In genomic region chr21:33860332-33860879, GRCh38 we compare ENCODE assay signal across 22 cellular contexts. TPM values are rescaled to one million over a fixed set of nuclear protein-coding genes. Genes with fewer than 3 reads are reported as not detected.
DNase-seq lines count a peak whose midpoint lies in the region; ATAC-seq, FAIRE-seq and TF ChIP-seq lines count a peak whose summit lies in the region.
"Had no signal": no experiment of that assay in that cellular context is flagged by ENCODE, and none has a peak within 500 bp of the region (broad histone marks: within the 10 kb centered on the region; RNA-seq: fewer than 3 reads in every experiment).

No MANE protein-coding gene starts in this region.

- H3K27ac ChIP-seq in HepG2 (ENCODE audit: extremely low read length, insufficient read depth, low read length) (no peak overlapping the region), right lobe of liver (no peak overlapping the region), K562 (ENCODE audit: extremely low read depth, low read depth, low read length) (no peak overlapping the region), kidney (ENCODE audit: low read depth in 2 of 2, low read length in 2 of 2) (no peak overlapping the region), upper lobe of right lung (no peak overlapping the region)
- H3K27ac ChIP-seq: 22Rv1; A549; BLaER1 treated with 17β-estradiol and CSF1 and Interleukin-3, amounts not matched to agents 10 nM and 100 nM; C4-2B had no signal

- H3K9me3 Mint-ChIP-seq in stimulated activated naive CD8-positive, alpha-beta T cell treated with anti-CD3 and anti-CD28 coated beads, Interleukin-15, amount 100 ng/mL, for 72 hours: no peaks in the 10 kb centered on the region
- H3K9me3 Mint-ChIP-seq: CD4-positive, alpha-beta T cell; CD8-positive, alpha-beta T cell had no signal

- 79% methylated on average over 4 of the region's 8 CpGs for WGBS in HepG2 (ENCODE audit: low lambda C conversion rate)
- WGBS in right lobe of liver (ENCODE audit: insufficient coverage, low coverage, low lambda C conversion rate, missing lambda C conversion rate): 50% methylated on average over 1 of the region's 8 CpGs
- WGBS in K562 (ENCODE audit: insufficient coverage, low coverage, missing lambda C conversion rate): 5% methylated on average over 8 of the region's 8 CpGs

- DNase-seq in HepG2 (ENCODE audit: low spot score): no peak
- no peak for DNase-seq in right lobe of liver
- no peak for DNase-seq in K562 (ENCODE audit: extremely low read depth in 1 of 4, low spot score in 3 of 4)
- DNase-seq in kidney: peak; percentile 48
- peak; percentile 46 for DNase-seq in upper lobe of right lung
- DNase-seq in HEK293T (ENCODE audit: extremely low spot score): no peak
- no peak for DNase-seq in stimulated activated naive CD8-positive, alpha-beta T cell treated with anti-CD3 and anti-CD28 coated beads, Interleukin-15, amount 100 ng/mL, for 72 hours
- DNase-seq: AML-193; Caco-2; Calu3; CD4-positive, alpha-beta T cell; CD8-positive, alpha-beta T cell; DMS79 treated with DMSO at 0.1 percent for 48 hours; GF-D8 had no signal

- no peak for TF ChIP-seq POLR2A in HepG2 (IDR thresholded peaks at IDR 0.05; ENCODE audit: insufficient read depth in 1 of 2, low read depth in 2 of 2, low read length in 2 of 2)
- TF ChIP-seq POLR2A in right lobe of liver (IDR thresholded peaks at IDR 0.05): no peak
- no peak for TF ChIP-seq POLR2A in K562 (conservative IDR thresholded peaks at IDR 0.05)

- no peaks in the 10 kb centered on the region for H3K36me3 ChIP-seq in HepG2 (replicated peaks in 1 of 2; ENCODE audit: control insufficient read depth in 1 of 2, insufficient read depth in 2 of 2, low read length in 2 of 2)
- no peaks in the 10 kb centered on the region for H3K36me3 ChIP-seq in right lobe of liver
- no peaks in the 10 kb centered on the region for H3K36me3 ChIP-seq in K562 (ENCODE audit: control insufficient read depth, insufficient read depth, low read length)
- H3K36me3 ChIP-seq in kidney (ENCODE audit: control insufficient read depth in 1 of 2, insufficient read depth in 2 of 2, low read length in 2 of 2): no peaks in the 10 kb centered on the region
- H3K36me3 ChIP-seq in upper lobe of right lung: no peaks in the 10 kb centered on the region
- H3K36me3 ChIP-seq: BLaER1 treated with 17β-estradiol and CSF1 and Interleukin-3, amounts not matched to agents 10 nM and 100 nM had no signal

- H2AFZ ChIP-seq in HepG2 (ENCODE audit: low read length) (no peak overlapping the region), K562 (ENCODE audit: low read depth, low read length) (no peak overlapping the region)

- no peak overlapping the region for H3K9ac ChIP-seq in HepG2 (ENCODE audit: insufficient read depth, low read depth, low read length)
- H3K9ac ChIP-seq in K562 (ENCODE audit: insufficient read depth in 1 of 2, low read depth in 2 of 2, low read length in 2 of 2): no peak overlapping the region
- no peak overlapping the region for H3K9ac ChIP-seq in kidney (ENCODE audit: low read length in 2 of 2)
- H3K9ac ChIP-seq: BLaER1 treated with 17β-estradiol and CSF1 and Interleukin-3, amounts not matched to agents 10 nM and 100 nM had no signal

- H3K9me1 ChIP-seq in K562 (ENCODE audit: control insufficient read depth, insufficient read depth, low read length): peaks cover 4% of the 10 kb centered on the region

- CTCF ChIA-PET in HepG2 (lab: Yijun Ruan, JAX; ENCODE audit: low intra/inter-chr PET ratio, low total read pairs): no interaction called here
- CTCF ChIA-PET in K562 (lab: Yijun Ruan, JAX; ENCODE audit: low intra/inter-chr PET ratio): no interaction called here
- CTCF ChIA-PET in HEK293T (lab: Yijun Ruan, JAX): no interaction called here

- no peak overlapping the region for H3K27ac Mint-ChIP-seq in stimulated activated naive CD8-positive, alpha-beta T cell treated with anti-CD3 and anti-CD28 coated beads, Interleukin-15, amount 100 ng/mL, for 72 hours
- H3K27ac Mint-ChIP-seq: B cell; CD4-positive, alpha-beta T cell; CD8-positive, alpha-beta T cell had no signal

- no peaks in the 10 kb centered on the region for H3K4me1 Mint-ChIP-seq in stimulated activated naive CD8-positive, alpha-beta T cell treated with anti-CD3 and anti-CD28 coated beads, Interleukin-15, amount 100 ng/mL, for 72 hours
- H3K4me1 Mint-ChIP-seq: B cell had no signal

- H3K9me3 ChIP-seq in HepG2 (ENCODE audit: low read length): no peaks in the 10 kb centered on the region
- H3K9me3 ChIP-seq in right lobe of liver: no peaks in the 10 kb centered on the region
- H3K9me3 ChIP-seq in K562 (replicated peaks; ENCODE audit: control insufficient read depth, insufficient read depth, low read depth, low read length): no peaks in the 10 kb centered on the region
- no peaks in the 10 kb centered on the region for H3K9me3 ChIP-seq in kidney (ENCODE audit: control insufficient read depth in 1 of 2, low read length in 2 of 2)
- H3K9me3 ChIP-seq in upper lobe of right lung: no peaks in the 10 kb centered on the region
- H3K9me3 ChIP-seq: A549; BLaER1 treated with 17β-estradiol and CSF1 and Interleukin-3, amounts not matched to agents 10 nM and 100 nM; Caco-2 had no signal

- intact Hi-C loops in HepG2 (cut with micrococcal nuclease; ENCODE audit: unreplicated experiment) (no loop called here), right lobe of liver (cut with DNase I) (no loop called here), K562 (cut with micrococcal nuclease) (no loop called here), kidney (cut with DNase I) (no loop called here), upper lobe of right lung (cut with DNase I) (no loop called here)

- in situ Hi-C loops in HepG2 (cut with HindIII; ENCODE audit: extremely low pct_ligation_motif_present, low pct_unique_long_range_greater_than_20kb) (no loop called here), K562 (cut with MboI) (no loop called here)

- POLR2A ChIA-PET in HepG2 (lab: Yijun Ruan, JAX): no interaction called here
- POLR2A ChIA-PET in K562 (lab: Yijun Ruan, JAX): interaction anchor here (0.7 kb wide), 1 partner anchor 297 kb away, joined by 3 read pairs; no protein-coding TSS in a partner anchor
- POLR2A ChIA-PET in HEK293T (lab: Yijun Ruan, JAX): no interaction called here

- TF ChIP-seq CTCF in HepG2 (CRISPR knock-in tag; IDR thresholded peaks at IDR 0.05): no peak
- no peak for TF ChIP-seq CTCF in right lobe of liver (IDR thresholded peaks at IDR 0.05)
- no peak for TF ChIP-seq CTCF in K562 (IDR thresholded peaks at IDR 0.05 in 2 of 3, conservative IDR thresholded peaks at IDR 0.05 in 1 of 3; ENCODE audit: insufficient read depth in 2 of 3, low read depth in 1 of 3, low read length in 3 of 3)
- no peak for TF ChIP-seq CTCF in kidney (IDR thresholded peaks at IDR 0.05; ENCODE audit: borderline replicate concordance, extremely low read depth, insufficient read depth)
- no peak for TF ChIP-seq CTCF in upper lobe of right lung (IDR thresholded peaks at IDR 0.05)

- BruUV-seq in HepG2 (replicated peaks; lab: Mats Ljungman, UMichigan) (no TSS peak), K562 (replicated peaks; lab: Mats Ljungman, UMichigan) (no TSS peak)

- H3K27me3 ChIP-seq in HepG2 (ENCODE audit: control insufficient read depth in 1 of 2, insufficient read depth in 2 of 2, low read length in 2 of 2): peaks cover 0 to 25% of the 10 kb centered on the region in 2 experiments; a peak in 4 of 5 replicates
- H3K27me3 ChIP-seq in right lobe of liver: no peaks in the 10 kb centered on the region
- peaks cover 71 to 91% of the 10 kb centered on the region in 2 experiments for H3K27me3 ChIP-seq in K562 (ENCODE audit: control insufficient read depth in 2 of 2, insufficient read depth in 2 of 2, low read length in 2 of 2)
- H3K27me3 ChIP-seq in upper lobe of right lung: no peaks in the 10 kb centered on the region
- H3K27me3 ChIP-seq: BLaER1 treated with 17β-estradiol and CSF1 and Interleukin-3, amounts not matched to agents 10 nM and 100 nM had no signal

- TF ChIP-seq EP300 in HepG2 (IDR thresholded peaks at IDR 0.05; ENCODE audit: low read depth in 2 of 2, low read length in 2 of 2): no peak
- no peak for TF ChIP-seq EP300 in HepG2 (CRISPR knock-in tag; IDR thresholded peaks at IDR 0.05; ENCODE audit: borderline replicate concordance)
- TF ChIP-seq EP300 in K562 (IDR thresholded peaks at IDR 0.05; ENCODE audit: low read length): no peak

- no peaks in the 10 kb centered on the region for H3K79me2 ChIP-seq in HepG2 (ENCODE audit: insufficient read depth, low read length)
- no peaks in the 10 kb centered on the region for H3K79me2 ChIP-seq in K562 (ENCODE audit: control insufficient read depth, insufficient read depth, low read length)

- no peak overlapping the region for H3K4me3 Mint-ChIP-seq in stimulated activated naive CD8-positive, alpha-beta T cell treated with anti-CD3 and anti-CD28 coated beads, Interleukin-15, amount 100 ng/mL, for 72 hours
- H3K4me3 Mint-ChIP-seq: B cell; CD4-positive, alpha-beta T cell; CD8-positive, alpha-beta T cell had no signal

- H3K4me3 ChIP-seq in HepG2 (replicated peaks in 1 of 3; ENCODE audit: insufficient read depth in 1 of 3, low read depth in 2 of 3, low read length in 3 of 3): no peak overlapping the region
- no peak overlapping the region for H3K4me3 ChIP-seq in right lobe of liver
- H3K4me3 ChIP-seq in K562: no peak overlapping the region
- H3K4me3 ChIP-seq in kidney (ENCODE audit: low read length in 2 of 2): no peak overlapping the region
- H3K4me3 ChIP-seq in upper lobe of right lung: no peak overlapping the region
- H3K4me3 ChIP-seq: A549; BLaER1 treated with 17β-estradiol and CSF1 and Interleukin-3, amounts not matched to agents 10 nM and 100 nM had no signal

- peaks cover 12% of the 10 kb centered on the region for H3K4me1 ChIP-seq in HepG2 (ENCODE audit: insufficient read depth, low read length)
- H3K4me1 ChIP-seq in right lobe of liver: no peaks in the 10 kb centered on the region
- peaks cover 0 to 7% of the 10 kb centered on the region in 2 experiments; a peak in 1 of 5 replicates for H3K4me1 ChIP-seq in K562 (replicated peaks in 1 of 2; ENCODE audit: control insufficient read depth in 2 of 2, insufficient read depth in 2 of 2, low read length in 2 of 2)
- no peaks in the 10 kb centered on the region for H3K4me1 ChIP-seq in kidney (ENCODE audit: control insufficient read depth in 1 of 2, insufficient read depth in 1 of 2, low read depth in 1 of 2, low read length in 2 of 2)
- H3K4me1 ChIP-seq in upper lobe of right lung: no peaks in the 10 kb centered on the region
- H3K4me1 ChIP-seq: A549, Caco-2 had no signal

- FAIRE-seq in HepG2 (lab: Jason Lieb, UNC) (no peak), K562 (lab: Jason Lieb, UNC) (no peak), kidney (lab: Jason Lieb, UNC) (no peak)
- FAIRE-seq: A549, G401.6, GM12891 had no signal

- H3K27me3 Mint-ChIP-seq in stimulated activated naive CD8-positive, alpha-beta T cell treated with anti-CD3 and anti-CD28 coated beads, Interleukin-15, amount 100 ng/mL, for 72 hours: no peaks in the 10 kb centered on the region

- H4K20me1 ChIP-seq in HepG2 (ENCODE audit: insufficient read depth, low read length) (no peaks in the 10 kb centered on the region), K562 (replicated peaks; ENCODE audit: control insufficient read depth, insufficient read depth, low read length) (peaks cover 5% of the 10 kb centered on the region)
- H4K20me1 ChIP-seq: BLaER1 treated with 17β-estradiol and CSF1 and Interleukin-3, amounts not matched to agents 10 nM and 100 nM had no signal

- H3K4me2 ChIP-seq in HepG2 (ENCODE audit: low read depth, low read length) (no peak overlapping the region), K562 (ENCODE audit: insufficient read depth, low read length) (no peak overlapping the region)
- H3K4me2 ChIP-seq: A549; BLaER1 treated with 17β-estradiol and CSF1 and Interleukin-3, amounts not matched to agents 10 nM and 100 nM had no signal

- ATAC-seq in HepG2 (no peak), right lobe of liver (no peak), K562 (no peak), upper lobe of right lung (no peak), HG03135 (IDR thresholded peaks at IDR 0.05; ENCODE audit: unreplicated experiment) (no peak)
- ATAC-seq in stimulated activated naive CD8-positive, alpha-beta T cell treated with anti-CD3 and anti-CD28 coated beads, Interleukin-15, amount 100 ng/mL, for 72 hours: no peak
- ATAC-seq: A549; CD8-positive, alpha-beta T cell had no signal

- TF ChIP-seq RAD21 in HepG2 (CRISPR knock-in tag; IDR thresholded peaks at IDR 0.05) (no peak), K562 (CRISPR knock-in tag; conservative IDR thresholded peaks at IDR 0.05 in 1 of 2, IDR thresholded peaks at IDR 0.05 in 1 of 2) (no peak)

RNA-seq across cellular contexts. Expression of gene ATP5PO, which starts 55.2 kb away (rescaled TPM):
- total RNA-seq in HepG2 (2016; rRNA removed; fragmentation: Illumina TruSeq; extraction: Trizol) (256 and 343 TPM in 2 replicates), right lobe of liver (100 to 1,000 TPM in 3 of 6 experiments, 10 to 100 TPM in 3; 87.3 to 191 (median 98.7) TPM), K562 (2014; rRNA removed) (331 and 367 TPM in 2 replicates), K562 (2014; rRNA removed; fragmentation: Illumina TruSeq; extraction: Trizol) (629 and 685 TPM in 2 replicates), K562 (2015; rRNA removed; fragmentation: Illumina TruSeq; extraction: Trizol) (525 and 540 TPM in 2 replicates), K562 (2021) (509 and 580 TPM in 2 replicates), kidney (165 TPM), upper lobe of right lung (107 TPM)
- 164 and 167 TPM in 2 replicates for total RNA-seq in HepG2 (2016; cell fraction: cytosol; rRNA removed; fragmentation: Illumina TruSeq; extraction: Trizol; ENCODE audit: low read depth)
- 249 and 372 TPM in 2 replicates for total RNA-seq in HepG2 (2016; cell fraction: insoluble cytoplasmic fraction; rRNA removed; fragmentation: Illumina TruSeq; extraction: Trizol)
- 151 and 155 TPM in 2 replicates for total RNA-seq in HepG2 (2016; cell fraction: membrane; rRNA removed; fragmentation: Illumina TruSeq; extraction: Trizol)
- total RNA-seq in HepG2 (2016; cell fraction: nucleus; rRNA removed; fragmentation: Illumina TruSeq; extraction: Trizol): 91.7 and 110 TPM in 2 replicates
- polyA plus RNA-seq in HepG2 (2011; rRNA removed) (210 and 297 TPM in 2 replicates), K562 (2011; rRNA removed) (907 and 1,058 TPM in 2 replicates), K562 (2014; fragmentation: Illumina TruSeq; extraction: Trizol) (919 and 926 TPM in 2 replicates), K562 (2014; fragmentation: Nextera tagmentation; extraction: Ambion mirVana) (1,000 to 10,000 TPM; 2,628 to 2,722 TPM), K562 (2014; rRNA removed) (749 and 808 TPM in 2 replicates), kidney (ENCODE audit: insufficient read depth, low read depth, low replicate concordance) (693 TPM)
- 191 and 238 TPM in 2 replicates for polyA plus RNA-seq in HepG2 (2011; cell fraction: cytosol; rRNA removed)
- 57.6 and 58.8 TPM in 2 replicates for polyA plus RNA-seq in HepG2 (2011; cell fraction: nucleus; rRNA removed)
- polyA plus RNA-seq in HepG2 (2012): 189 and 218 TPM in 2 replicates
- 156 and 166 TPM in 2 replicates for polyA plus RNA-seq in HepG2 (2016; cell fraction: cytosol; fragmentation: Illumina TruSeq; extraction: Trizol; ENCODE audit: low read depth)
- polyA plus RNA-seq in HepG2 (2016; cell fraction: insoluble cytoplasmic fraction; fragmentation: Illumina TruSeq; extraction: Trizol; ENCODE audit: low read depth): 387 and 430 TPM in 2 replicates
- polyA plus RNA-seq in HepG2 (2016; cell fraction: membrane; fragmentation: Illumina TruSeq; extraction: Trizol; ENCODE audit: low read depth): 145 and 159 TPM in 2 replicates
- 154 and 160 TPM in 2 replicates for polyA plus RNA-seq in HepG2 (2016; cell fraction: nucleus; fragmentation: Illumina TruSeq; extraction: Trizol; ENCODE audit: insufficient read depth, low read depth)
- polyA minus RNA-seq in HepG2 (2011; rRNA and poly(A)+ RNA removed; ENCODE audit: low replicate concordance): 48.9 and 100 TPM in 2 replicates
- polyA minus RNA-seq in HepG2 (2011; cell fraction: cytosol; rRNA and poly(A)+ RNA removed): 42.2 and 52.1 TPM in 2 replicates
- 34.6 and 39.2 TPM in 2 replicates for polyA minus RNA-seq in HepG2 (2011; cell fraction: nucleus; rRNA and poly(A)+ RNA removed)
- total RNA-seq in K562 (2011; cell fraction: chromatin; rRNA removed; ENCODE audit: low replicate concordance): 87.2 and 88.1 TPM in 2 replicates
- total RNA-seq in K562 (2011; cell fraction: nucleolus; rRNA removed): 116 and 117 TPM in 2 replicates
- total RNA-seq in K562 (2011; cell fraction: nucleoplasm; rRNA removed): 142 and 177 TPM in 2 replicates
- 395 and 662 TPM in 2 replicates for polyA plus RNA-seq in K562 (2011; cell fraction: cytosol; rRNA removed)
- polyA plus RNA-seq in K562 (2011; cell fraction: nucleus; rRNA removed): 197 and 359 TPM in 2 replicates
- 622 and 679 TPM in 2 replicates for polyA plus RNA-seq in K562 (2012)
- 421 and 488 TPM in 2 replicates for polyA minus RNA-seq in K562 (2011; rRNA and poly(A)+ RNA removed)
- 112 and 139 TPM in 2 replicates for polyA minus RNA-seq in K562 (2011; cell fraction: cytosol; rRNA and poly(A)+ RNA removed)
- 67.7 and 113 TPM in 2 replicates for polyA minus RNA-seq in K562 (2011; cell fraction: nucleus; rRNA and poly(A)+ RNA removed)

Comparison
In these comparisons a context has a peak if more than half of its experiments do, and no peak if none do; other contexts are left out.
1. DNase-seq: peak in kidney (single experiment) and upper lobe of right lung (single experiment); none in HepG2 (single experiment), right lobe of liver (0 of 3), K562 (0 of 4), HEK293T (single experiment) and stimulated activated naive CD8-positive, alpha-beta T cell treated with anti-CD3 and anti-CD28 coated beads, Interleukin-15, amount 100 ng/mL, for 72 hours (0 of 2).
2. Of the 241 proteins assayed by ChIP-seq in both HepG2 and K562: peak only in HepG2: none; only in K562: PTBP1 and ZFP36; in both: none; in neither: 238; mixed calls (peak in some experiments, not most) for 1.